In genomic region chr20:46307139-46307998, GRCh38 we compare ENCODE assay signal across 9 cellular contexts. TPM values are rescaled to one million over a fixed set of nuclear protein-coding genes. Genes with fewer than 3 reads are reported as not detected.
DNase-seq lines count a peak whose midpoint lies in the region; FAIRE-seq and TF ChIP-seq lines count a peak whose summit lies in the region.
"Had no signal": no experiment of that assay in that cellular context is flagged by ENCODE, and none has a peak within 500 bp of the region (broad histone marks: within the 10 kb centered on the region; RNA-seq: fewer than 3 reads in every experiment).

No MANE protein-coding gene starts in this region.

- peak; percentile 73 to 78 (median 76) for DNase-seq in CD4-positive, alpha-beta memory T cell
- DNase-seq in H54 (ENCODE audit: insufficient read length, low spot score) (peak; percentile 95), NCI-H2171 (lab: John Stamatoyannopoulos, UW) (peak; percentile 81), coronary artery (ENCODE audit: low spot score) (no peak), dedifferentiated amniotic fluid mesenchymal stem cell (ENCODE audit: extremely low spot score) (no peak)
- DNase-seq in activated CD4-positive, alpha-beta T cell treated with anti-CD3 and anti-CD28 coated beads for 48 hours, result peak; percentile 80
- peak; percentile 38 to 63 (median 55) for DNase-seq in stimulated activated CD4-positive, alpha-beta T cell treated with anti-CD3 and anti-CD28 coated beads, TNF-alpha, amount 100 ng/mL, for 48 hours (ENCODE audit: low read depth in 3 of 3)

- peak overlapping the region; percentile 57 to 86 (median 74) for H3K4me3 Mint-ChIP-seq in CD4-positive, alpha-beta memory T cell

- peaks cover 42 to 68% of the 10 kb centered on the region in 2 donors for H3K27me3 Mint-ChIP-seq in CD4-positive, alpha-beta memory T cell

- H3K4me1 Mint-ChIP-seq in CD4-positive, alpha-beta memory T cell, result peaks cover 8 to 26% (median 16%) of the 10 kb centered on the region in 4 donors

- H3K9ac ChIP-seq in liver (ENCODE audit: low read depth in 1 of 2, low read length in 2 of 2), result no peak overlapping the region

- H3K9me3 ChIP-seq in CD4-positive, alpha-beta memory T cell (ENCODE audit: control insufficient read depth in 1 of 2, low read length in 2 of 2), result no peaks in the 10 kb centered on the region
- no peaks in the 10 kb centered on the region for H3K9me3 ChIP-seq in liver (ENCODE audit: control insufficient read depth in 4 of 4, low read length in 3 of 4)

- H3K9me3 Mint-ChIP-seq in CD4-positive, alpha-beta memory T cell, result peaks cover 0 to 2% (median 0%) of the 10 kb centered on the region in 8 donors

- peaks cover 12% of the 10 kb centered on the region for H3K4me1 ChIP-seq in CD4-positive, alpha-beta memory T cell (ENCODE audit: insufficient read depth, low read length)
- H3K4me1 ChIP-seq in liver (ENCODE audit: control insufficient read depth in 4 of 4, insufficient read depth in 4 of 4, low read length in 3 of 4), result peaks cover 11 to 31% (median 17%) of the 10 kb centered on the region in 4 donors

- no peaks in the 10 kb centered on the region for H3K36me3 ChIP-seq in CD4-positive, alpha-beta memory T cell (ENCODE audit: insufficient read depth, low read length)
- no peaks in the 10 kb centered on the region for H3K36me3 ChIP-seq in liver (ENCODE audit: control insufficient read depth in 4 of 4, insufficient read depth in 3 of 4, low read depth in 1 of 4, low read length in 3 of 4)

- WGBS in liver, result 3% methylated on average over 90 of the region's 90 CpGs

- POLR2A ChIA-PET in CD4-positive, alpha-beta memory T cell (lab: Charles Lee; ENCODE audit: partially characterized antibody), result interaction anchor here (1.1 to 1.7 kb wide), 3 partner anchors 56 to 99 kb away, joined by 3 to 5 read pairs (median 3); partner anchors contain the start of gene ELMO2

- CTCF ChIA-PET in CD4-positive, alpha-beta memory T cell (lab: Charles Lee; ENCODE audit: partially characterized antibody), result interaction anchor here (0.8 to 1.3 kb wide), 8 partner anchors 17 to 131 kb away, joined by 3 to 12 read pairs (median 3); no protein-coding TSS in a partner anchor

- peak; percentile 48 for TF ChIP-seq CTCF in coronary artery (IDR thresholded peaks at IDR 0.05)
- peak; percentile 66 for TF ChIP-seq CTCF in liver (IDR thresholded peaks at IDR 0.05; ENCODE audit: low read depth, low read length, missing input control)

- intact Hi-C loops in CD4-positive, alpha-beta memory T cell (cut with micrococcal nuclease), result loop anchor here (1.0 to 5.0 kb wide), 6 partner anchors 40 to 285 kb away; no protein-coding TSS in a partner anchor

- no peaks in the 10 kb centered on the region for H3K36me3 Mint-ChIP-seq in CD4-positive, alpha-beta memory T cell

- peaks cover 42% of the 10 kb centered on the region for H3K27me3 ChIP-seq in CD4-positive, alpha-beta memory T cell (ENCODE audit: insufficient read depth, low read length)
- H3K27me3 ChIP-seq in liver (ENCODE audit: control insufficient read depth in 4 of 4, insufficient read depth in 4 of 4, low read length in 3 of 4), result peaks cover 4 to 12% (median 7%) of the 10 kb centered on the region in 4 donors

- TF ChIP-seq RAD21 in liver (IDR thresholded peaks at IDR 0.05), result peak; percentile 72 to 82

- no peak for FAIRE-seq in H54 (lab: Jason Lieb, UNC)

- peak overlapping the region in 1 of 2 donors; percentile 38 for H3K4me3 ChIP-seq in CD4-positive, alpha-beta memory T cell (ENCODE audit: low read length in 2 of 2)
- H3K4me3 ChIP-seq in coronary artery (peak overlapping the region; percentile 64), liver (ENCODE audit: low read depth in 1 of 3, low read length in 3 of 3) (peak overlapping the region in 1 of 3 donors; percentile 50)

- no peak overlapping the region for H3K27ac Mint-ChIP-seq in CD4-positive, alpha-beta memory T cell

- TF ChIP-seq POLR2A in H54 (IDR thresholded peaks at IDR 0.05; ENCODE audit: low read depth, low read length), result no peak

- H3K27ac ChIP-seq in CD4-positive, alpha-beta memory T cell (ENCODE audit: low read depth, low read length), result no peak overlapping the region
- H3K27ac ChIP-seq in coronary artery, result no peak overlapping the region
- no peak overlapping the region for H3K27ac ChIP-seq in liver (ENCODE audit: low read depth in 1 of 2, low read length in 2 of 2)

TF ChIP-seq in liver, 16 proteins besides CTCF, POLR2A, EP300 and RAD21:
- TF ChIP-seq YY1 (IDR thresholded peaks at IDR 0.05) (no peak), REST (IDR thresholded peaks at IDR 0.05) (no peak), EGR1 (IDR thresholded peaks at IDR 0.05; ENCODE audit: low read depth in 2 of 2) (no peak), FOXA2 (IDR thresholded peaks at IDR 0.05) (no peak)

RNA-seq across cellular contexts. Expression of gene CDH22, which starts 0.9 kb away (rescaled TPM):
- not detected for total RNA-seq in CD4-positive, alpha-beta memory T cell
- not detected for polyA plus RNA-seq in CD4-positive, alpha-beta memory T cell
- not detected for total RNA-seq in liver
- polyA plus RNA-seq in liver, result under 1 TPM in 1 of 2 donors, not detected in 1; 0.02 TPM
- total RNA-seq: T-helper 1 cell treated with Interleukin-12 subunit alpha and Interleukin-12 subunit beta and Interleukin-4 antibody, amounts not matched to agents 30 ng/mL and 1 ng/mL, for 36 hours had no signal

Comparison
In these comparisons a context has a peak if more than half of its experiments do, and no peak if none do; other contexts are left out.
1. DNase-seq: peak in CD4-positive, alpha-beta memory T cell (5 of 5), H54 (single experiment), NCI-H2171 (single experiment), activated CD4-positive, alpha-beta T cell treated with anti-CD3 and anti-CD28 coated beads for 48 hours (single experiment) and stimulated activated CD4-positive, alpha-beta T cell treated with anti-CD3 and anti-CD28 coated beads, TNF-alpha, amount 100 ng/mL, for 48 hours (3 of 3); none in coronary artery (single experiment) and dedifferentiated amniotic fluid mesenchymal stem cell (single experiment).